Comparison of ENCODE assay signal across 9 cellular contexts in the genomic region with DNA sequence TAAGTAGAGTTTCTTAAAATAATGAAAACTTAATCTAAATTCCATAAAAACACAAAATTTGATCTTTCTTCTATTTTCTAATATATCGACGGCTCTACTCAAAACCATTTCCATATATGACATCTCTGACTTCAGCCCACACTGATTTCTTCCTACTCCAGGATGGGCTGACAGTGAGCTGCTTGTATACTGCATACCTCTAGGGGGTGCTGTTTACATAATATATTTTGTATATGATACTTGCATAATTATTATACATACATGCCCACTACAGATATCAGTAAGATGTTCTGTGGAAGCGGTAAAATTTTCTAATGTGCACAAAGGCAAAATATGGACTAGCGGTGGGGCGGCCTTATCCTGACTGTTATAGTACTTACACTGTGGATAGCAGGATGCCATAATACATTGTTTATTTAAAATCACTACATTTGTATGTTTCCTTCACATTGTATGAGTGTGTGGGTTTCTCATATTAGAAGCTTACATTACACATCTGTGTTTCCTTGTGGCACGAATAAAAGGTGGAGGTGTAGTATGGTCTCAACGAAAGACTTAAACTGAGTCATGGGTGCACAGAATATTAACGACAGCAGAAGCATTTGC.
DNase-seq lines count a peak whose midpoint lies in the region; ATAC-seq and TF ChIP-seq lines count a peak whose summit lies in the region.
"Had no signal": no experiment of that assay in that cellular context is flagged by ENCODE, and none has a peak within 500 bp of the region (broad histone marks: within the 10 kb centered on the region; RNA-seq: fewer than 3 reads in every experiment).

No MANE protein-coding gene starts in this region.

- no peak overlapping the region for H3K4me3 Mint-ChIP-seq in osteocyte (ENCODE audit: unreplicated experiment)
- no peak overlapping the region for H3K4me3 Mint-ChIP-seq in T-helper 2 cell treated with Interferon-gamma antibody and Interleukin-4, amounts not matched to agents 5 μg/mL and 100 μg/mL, for 36 hours
- H3K4me3 Mint-ChIP-seq: T-helper 1 cell treated with Interleukin-12 subunit alpha and Interleukin-12 subunit beta and Interleukin-4 antibody, amounts not matched to agents 30 μg/mL and 1 μg/mL, for 36 hours had no signal

- peak; percentile 90 for ATAC-seq in GM19438 (IDR thresholded peaks at IDR 0.05; ENCODE audit: low read depth, unreplicated experiment)
- peak; percentile 88 for ATAC-seq in HG03439 (IDR thresholded peaks at IDR 0.05; ENCODE audit: unreplicated experiment)

- no peak overlapping the region for H3K27ac Mint-ChIP-seq in osteocyte (ENCODE audit: unreplicated experiment)
- H3K27ac Mint-ChIP-seq in T-helper 2 cell treated with Interferon-gamma antibody and Interleukin-4, amounts not matched to agents 5 μg/mL and 100 μg/mL, for 36 hours = no peak overlapping the region
- H3K27ac Mint-ChIP-seq: T-helper 1 cell treated with Interleukin-12 subunit alpha and Interleukin-12 subunit beta and Interleukin-4 antibody, amounts not matched to agents 30 μg/mL and 1 μg/mL, for 36 hours had no signal

- no peaks in the 10 kb centered on the region for H3K4me1 Mint-ChIP-seq in osteocyte (ENCODE audit: unreplicated experiment)
- no peaks in the 10 kb centered on the region for H3K4me1 Mint-ChIP-seq in T-helper 2 cell treated with Interferon-gamma antibody and Interleukin-4, amounts not matched to agents 5 μg/mL and 100 μg/mL, for 36 hours (ENCODE audit: low read depth)

- H3K9me3 Mint-ChIP-seq in osteocyte (ENCODE audit: unreplicated experiment) = peaks cover 3% of the 10 kb centered on the region
- no peaks in the 10 kb centered on the region for H3K9me3 Mint-ChIP-seq in T-helper 2 cell treated with Interferon-gamma antibody and Interleukin-4, amounts not matched to agents 5 μg/mL and 100 μg/mL, for 36 hours
- H3K9me3 Mint-ChIP-seq: T-helper 1 cell treated with Interleukin-12 subunit alpha and Interleukin-12 subunit beta and Interleukin-4 antibody, amounts not matched to agents 30 μg/mL and 1 μg/mL, for 36 hours had no signal

- no peaks in the 10 kb centered on the region for H3K36me3 Mint-ChIP-seq in osteocyte (ENCODE audit: unreplicated experiment)
- H3K36me3 Mint-ChIP-seq in T-helper 2 cell treated with Interferon-gamma antibody and Interleukin-4, amounts not matched to agents 5 μg/mL and 100 μg/mL, for 36 hours (ENCODE audit: low read depth) = no peaks in the 10 kb centered on the region

- H3K27me3 Mint-ChIP-seq in osteocyte (ENCODE audit: unreplicated experiment) = peaks cover 11% of the 10 kb centered on the region
- peaks cover 2% of the 10 kb centered on the region for H3K27me3 Mint-ChIP-seq in T-helper 2 cell treated with Interferon-gamma antibody and Interleukin-4, amounts not matched to agents 5 μg/mL and 100 μg/mL, for 36 hours (ENCODE audit: low read depth)

- TF ChIP-seq CTCF in osteocyte (IDR thresholded peaks at IDR 0.05) = peak; percentile 68

- peak; percentile 82 for DNase-seq in DMS 273 (lab: John Stamatoyannopoulos, UW; ENCODE audit: unreplicated experiment)
- DNase-seq in NCI-H748 (lab: John Stamatoyannopoulos, UW; ENCODE audit: unreplicated experiment) = peak; percentile 59
- DNase-seq in cerebellar cortex (ENCODE audit: low spot score) = peak; percentile 22
- DNase-seq in osteocyte (ENCODE audit: extremely low spot score, unreplicated experiment) = no peak
- no peak for DNase-seq in T-helper 2 cell treated with Interferon-gamma antibody and Interleukin-4, amounts not matched to agents 5 μg/mL and 100 μg/mL, for 36 hours (ENCODE audit: low spot score)
- DNase-seq in activated CD4-positive, CD25-positive, alpha-beta regulatory T cell treated with anti-CD3 and anti-CD28 coated beads, Interleukin-2, amount 50 U/mL, for 72 hours = no peak

Comparison
In these comparisons a context has a peak if more than half of its experiments do, and no peak if none do; other contexts are left out.
1. DNase-seq: peak in DMS 273 (single experiment), NCI-H748 (single experiment) and cerebellar cortex (single experiment); none in osteocyte (single experiment), T-helper 2 cell treated with Interferon-gamma antibody and Interleukin-4, amounts not matched to agents 5 μg/mL and 100 μg/mL, for 36 hours (single experiment) and activated CD4-positive, CD25-positive, alpha-beta regulatory T cell treated with anti-CD3 and anti-CD28 coated beads, Interleukin-2, amount 50 U/mL, for 72 hours (single experiment).